In the genomic region with DNA sequence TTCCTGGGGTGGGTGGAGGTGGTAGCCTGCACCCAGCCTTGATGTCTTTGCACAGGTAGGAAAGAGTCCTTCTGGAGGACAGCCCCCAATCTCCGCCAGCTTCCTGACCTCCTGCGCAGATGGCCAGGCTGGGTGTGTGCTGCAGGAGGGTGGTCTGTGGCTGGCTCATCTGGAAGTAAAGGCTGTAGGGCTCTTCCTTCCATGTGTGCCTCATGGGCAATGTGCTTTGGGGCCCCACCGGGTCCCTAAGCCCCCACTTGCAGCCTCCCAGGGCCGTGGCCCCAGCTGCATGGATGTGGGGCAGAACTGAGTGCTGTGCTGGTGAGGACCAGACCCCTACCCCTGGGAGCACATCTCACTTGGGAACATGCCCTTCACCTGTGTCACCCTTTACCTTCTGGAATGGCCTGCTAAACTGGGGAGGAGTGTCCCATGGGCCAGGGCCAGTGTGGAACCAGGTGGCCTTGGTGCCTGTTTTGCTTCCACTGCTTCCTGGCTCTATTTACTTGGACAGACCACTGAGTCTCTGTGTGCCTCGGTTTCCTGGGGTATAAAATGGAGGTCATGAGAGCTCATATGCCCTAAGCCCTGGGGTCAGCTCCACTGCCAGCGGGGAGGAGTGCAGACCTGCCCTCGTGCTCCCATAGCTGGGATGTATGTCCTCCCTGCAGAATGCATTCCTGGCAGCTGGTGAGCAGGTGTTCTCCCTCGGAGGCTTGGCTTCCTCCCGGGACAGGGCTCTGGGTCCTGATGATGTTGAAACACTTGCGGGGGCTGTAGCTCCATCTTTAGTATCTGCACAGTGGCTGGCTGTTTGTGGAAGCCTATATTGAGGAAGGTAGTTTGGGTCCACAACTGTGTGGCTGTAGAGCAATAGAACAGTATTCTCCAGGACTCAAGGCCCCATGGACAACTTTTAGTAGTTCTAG, we compare ENCODE assay signal across 16 cellular contexts. TPM values are rescaled to one million over a fixed set of nuclear protein-coding genes. Genes with fewer than 3 reads are reported as not detected.
A peak's percentile ranks its signal among the peaks of the same experiment; 100 is the strongest.
DNase-seq lines count a peak whose midpoint lies in the region; ATAC-seq and TF ChIP-seq lines count a peak whose summit lies in the region.
"Had no signal": no experiment of that assay in that cellular context is flagged by ENCODE, and none has a peak within 500 bp of the region (broad histone marks: within the 10 kb centered on the region; RNA-seq: fewer than 3 reads in every experiment).

No MANE protein-coding gene starts in this region.

- no peaks in the 10 kb centered on the region for H3K9me3 Mint-ChIP-seq in activated naive CD4-positive, alpha-beta T cell treated with anti-CD3 and anti-CD28 coated beads, Interleukin-2, amount 10 ng/mL, durations not matched to agents 7 days and 5 days
- no peaks in the 10 kb centered on the region for H3K9me3 Mint-ChIP-seq in activated naive CD4-positive, alpha-beta T cell treated with anti-CD3 and anti-CD28 coated beads for 36 hours
- no peaks in the 10 kb centered on the region for H3K9me3 Mint-ChIP-seq in natural killer cell
- no peaks in the 10 kb centered on the region for H3K9me3 Mint-ChIP-seq in type B pancreatic cell
- H3K9me3 Mint-ChIP-seq: stimulated activated naive CD8-positive, alpha-beta T cell treated with anti-CD3 and anti-CD28 coated beads, Interleukin-15, Interleukin-2, amounts not matched to agents 100 ng/mL and 50 ng/mL, for 24 hours had no signal

- peaks cover 21% of the 10 kb centered on the region for H3K4me1 Mint-ChIP-seq in activated naive CD4-positive, alpha-beta T cell treated with anti-CD3 and anti-CD28 coated beads, Interleukin-2, amount 10 ng/mL, durations not matched to agents 7 days and 5 days
- H3K4me1 Mint-ChIP-seq in activated naive CD4-positive, alpha-beta T cell treated with anti-CD3 and anti-CD28 coated beads for 36 hours (ENCODE audit: low read depth) = peaks cover 31% of the 10 kb centered on the region
- peaks cover 43 to 65% of the 10 kb centered on the region in 2 donors for H3K4me1 Mint-ChIP-seq in natural killer cell
- H3K4me1 Mint-ChIP-seq in type B pancreatic cell (ENCODE audit: unreplicated experiment) = peaks cover 49% of the 10 kb centered on the region

- H3K27ac Mint-ChIP-seq in activated naive CD4-positive, alpha-beta T cell treated with anti-CD3 and anti-CD28 coated beads, Interleukin-2, amount 10 ng/mL, durations not matched to agents 7 days and 5 days = no peak overlapping the region
- H3K27ac Mint-ChIP-seq in activated naive CD4-positive, alpha-beta T cell treated with anti-CD3 and anti-CD28 coated beads for 36 hours = no peak overlapping the region
- H3K27ac Mint-ChIP-seq in natural killer cell (peak overlapping the region; percentile 46 to 69), type B pancreatic cell (peak overlapping the region; percentile 21)
- H3K27ac Mint-ChIP-seq: activated CD8-positive, alpha-beta memory T cell treated with anti-CD3 and anti-CD28 coated beads, Interleukin-2, amount 10 ng/mL, durations not matched to agents 7 days and 5 days; stimulated activated naive CD8-positive, alpha-beta T cell treated with anti-CD3 and anti-CD28 coated beads, Interleukin-15, Interleukin-2, amounts not matched to agents 100 ng/mL and 50 ng/mL, for 24 hours had no signal

- TF ChIP-seq CTCF in natural killer cell (IDR thresholded peaks at IDR 0.05) (no peak), type B pancreatic cell (conservative IDR thresholded peaks at IDR 0.05) (no peak)

- H3K4me3 Mint-ChIP-seq in activated naive CD4-positive, alpha-beta T cell treated with anti-CD3 and anti-CD28 coated beads, Interleukin-2, amount 10 ng/mL, durations not matched to agents 7 days and 5 days = no peak overlapping the region
- H3K4me3 Mint-ChIP-seq in activated naive CD4-positive, alpha-beta T cell treated with anti-CD3 and anti-CD28 coated beads for 36 hours = no peak overlapping the region
- no peak overlapping the region for H3K4me3 Mint-ChIP-seq in natural killer cell
- no peak overlapping the region for H3K4me3 Mint-ChIP-seq in type B pancreatic cell
- H3K4me3 Mint-ChIP-seq: activated CD8-positive, alpha-beta memory T cell treated with anti-CD3 and anti-CD28 coated beads, Interleukin-2, amount 10 ng/mL, durations not matched to agents 7 days and 5 days; stimulated activated naive CD8-positive, alpha-beta T cell treated with anti-CD3 and anti-CD28 coated beads, Interleukin-15, Interleukin-2, amounts not matched to agents 100 ng/mL and 50 ng/mL, for 24 hours had no signal

- H3K36me3 Mint-ChIP-seq in activated naive CD4-positive, alpha-beta T cell treated with anti-CD3 and anti-CD28 coated beads, Interleukin-2, amount 10 ng/mL, durations not matched to agents 7 days and 5 days = peaks cover 4% of the 10 kb centered on the region
- peaks cover 1% of the 10 kb centered on the region for H3K36me3 Mint-ChIP-seq in activated naive CD4-positive, alpha-beta T cell treated with anti-CD3 and anti-CD28 coated beads for 36 hours (ENCODE audit: low read depth)
- H3K36me3 Mint-ChIP-seq in natural killer cell (no peaks in the 10 kb centered on the region), type B pancreatic cell (peaks cover 23% of the 10 kb centered on the region)

- CTCF ChIA-PET in activated naive CD4-positive, alpha-beta T cell treated with anti-CD3 and anti-CD28 coated beads, Interleukin-2, amount 10 ng/mL, durations not matched to agents 7 days and 5 days (lab: Charles Lee) = no interaction called here
- CTCF ChIA-PET in activated naive CD4-positive, alpha-beta T cell treated with anti-CD3 and anti-CD28 coated beads for 36 hours (lab: Charles Lee) = interaction anchor here (0.9 kb wide), 1 partner anchor 219 kb away, joined by 3 read pairs; no protein-coding TSS in a partner anchor

- ATAC-seq in natural killer cell = no peak
- ATAC-seq in left colon = no peak
- ATAC-seq: activated CD8-positive, alpha-beta memory T cell treated with anti-CD3 and anti-CD28 coated beads, Interleukin-2, amount 10 ng/mL, durations not matched to agents 7 days and 5 days had no signal

- intact Hi-C loops in activated naive CD4-positive, alpha-beta T cell treated with anti-CD3 and anti-CD28 coated beads for 36 hours (cut with micrococcal nuclease) = no loop called here
- intact Hi-C loops in natural killer cell (cut with micrococcal nuclease) (no loop called here), left colon (cut with DNase I, micrococcal nuclease) (no loop called here)

- no peaks in the 10 kb centered on the region for H3K27me3 Mint-ChIP-seq in activated naive CD4-positive, alpha-beta T cell treated with anti-CD3 and anti-CD28 coated beads, Interleukin-2, amount 10 ng/mL, durations not matched to agents 7 days and 5 days
- H3K27me3 Mint-ChIP-seq in activated naive CD4-positive, alpha-beta T cell treated with anti-CD3 and anti-CD28 coated beads for 36 hours (ENCODE audit: low read depth) = no peaks in the 10 kb centered on the region
- H3K27me3 Mint-ChIP-seq in natural killer cell (ENCODE audit: low read depth in 2 of 2) (no peaks in the 10 kb centered on the region), type B pancreatic cell (no peaks in the 10 kb centered on the region)
- H3K27me3 Mint-ChIP-seq: activated CD8-positive, alpha-beta memory T cell treated with anti-CD3 and anti-CD28 coated beads, Interleukin-2, amount 10 ng/mL, durations not matched to agents 7 days and 5 days; stimulated activated naive CD8-positive, alpha-beta T cell treated with anti-CD3 and anti-CD28 coated beads, Interleukin-15, Interleukin-2, amounts not matched to agents 100 ng/mL and 50 ng/mL, for 24 hours had no signal

- DNase-seq in activated naive CD4-positive, alpha-beta T cell treated with anti-CD3 and anti-CD28 coated beads, Interleukin-2, amount 10 ng/mL, durations not matched to agents 7 days and 5 days = peak; percentile 13
- DNase-seq in activated naive CD4-positive, alpha-beta T cell treated with anti-CD3 and anti-CD28 coated beads for 36 hours = no peak
- peak; percentile 41 for DNase-seq in SHP77 treated with DMSO at 0.1 percent for 48 hours (lab: John Stamatoyannopoulos, UW)
- no peak for DNase-seq in natural killer cell
- DNase-seq in type B pancreatic cell (ENCODE audit: extremely low spot score, unreplicated experiment) = no peak
- DNase-seq in midbrain (lab: John Stamatoyannopoulos, UW) = no peak
- no peak for DNase-seq in left colon
- DNase-seq in retina = no peak
- DNase-seq: activated CD4-positive, alpha-beta T cell treated with anti-CD3 and anti-CD28 coated beads for 48 hours; activated CD8-positive, alpha-beta memory T cell treated with anti-CD3 and anti-CD28 coated beads, Interleukin-2, amount 10 ng/mL, durations not matched to agents 7 days and 5 days; amniotic stem cell; DND-41; HCEC 1CT; NCI-H187; transverse colon had no signal

RNA-seq across cellular contexts. Expression of a gene that starts 18.0 kb away (rescaled TPM):
- total RNA-seq in activated naive CD4-positive, alpha-beta T cell treated with anti-CD3 and anti-CD28 coated beads for 36 hours = 100 to 1,000 TPM; 125 TPM
- total RNA-seq in natural killer cell (100 to 1,000 TPM; 225 to 272 (median 229) TPM), type B pancreatic cell (ENCODE audit: low replicate concordance) (275 and 367 TPM in 2 replicates), left colon (100 to 1,000 TPM; 160 to 169 TPM)

Comparison
In these comparisons a context has a peak if more than half of its experiments do, and no peak if none do; other contexts are left out.
1. DNase-seq: peak in activated naive CD4-positive, alpha-beta T cell treated with anti-CD3 and anti-CD28 coated beads, Interleukin-2, amount 10 ng/mL, durations not matched to agents 7 days and 5 days (single experiment) and SHP77 treated with DMSO at 0.1 percent for 48 hours (single experiment); none in activated naive CD4-positive, alpha-beta T cell treated with anti-CD3 and anti-CD28 coated beads for 36 hours (single experiment), natural killer cell (single experiment), type B pancreatic cell (single experiment), midbrain (single experiment), left colon (0 of 2) and retina (single experiment).
2. H3K27ac Mint-ChIP-seq: peak in natural killer cell (2 of 2) and type B pancreatic cell (single experiment); none in activated naive CD4-positive, alpha-beta T cell treated with anti-CD3 and anti-CD28 coated beads, Interleukin-2, amount 10 ng/mL, durations not matched to agents 7 days and 5 days (single experiment) and activated naive CD4-positive, alpha-beta T cell treated with anti-CD3 and anti-CD28 coated beads for 36 hours (single experiment).